In the genomic region with DNA sequence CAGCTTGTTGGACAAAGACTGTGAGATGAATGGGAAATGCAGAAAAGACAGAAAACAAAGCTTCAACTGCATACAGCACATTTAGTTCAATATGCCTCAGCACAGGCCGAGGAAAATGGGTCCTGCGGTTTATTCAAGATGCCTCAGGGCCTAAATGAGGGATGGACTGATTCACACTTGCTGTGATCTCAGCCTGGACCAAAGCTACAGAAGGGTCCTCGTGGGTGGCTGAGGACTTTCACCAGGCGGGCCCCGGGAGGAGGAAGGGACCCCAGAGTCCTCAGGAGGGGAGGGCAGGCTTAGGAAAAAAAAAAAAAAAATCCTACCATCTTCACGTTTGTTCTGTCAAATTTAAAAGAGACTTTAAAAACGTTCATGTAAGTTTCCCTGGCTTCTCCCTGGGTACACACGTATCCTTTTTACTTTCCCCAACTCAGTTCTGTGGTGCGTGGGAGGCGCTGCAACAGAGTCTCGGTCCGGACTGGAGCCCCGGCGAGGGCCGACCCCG, we compare ENCODE assay signal across 7 cellular contexts. TPM values are rescaled to one million over a fixed set of nuclear protein-coding genes. Genes with fewer than 3 reads are reported as not detected.
DNase-seq lines count a peak whose midpoint lies in the region; ATAC-seq and TF ChIP-seq lines count a peak whose summit lies in the region.

No MANE protein-coding gene starts in this region.

- no peak for TF ChIP-seq CTCF in GM06990 (IDR thresholded peaks at IDR 0.05; ENCODE audit: insufficient read depth, low read length, poor library complexity, severe bottlenecking)
- TF ChIP-seq CTCF in HFFc6 (IDR thresholded peaks at IDR 0.05) = no peak
- no peak for TF ChIP-seq CTCF in nephron progenitor cell (IDR thresholded peaks at IDR 0.05)

- no peak for TF ChIP-seq POLR2A in erythroblast (IDR thresholded peaks at IDR 0.05; ENCODE audit: low read length)

- H3K27me3 Mint-ChIP-seq in HFFc6 (ENCODE audit: insufficient read depth) (no peaks in the 10 kb centered on the region), T-cell (no peaks in the 10 kb centered on the region), nephron progenitor cell (ENCODE audit: low read depth, poor library complexity) (peaks cover 3% of the 10 kb centered on the region)

- DNase-seq in GM06990 (ENCODE audit: extremely low read depth, insufficient read length) (no peak), HFFc6 (peak; percentile 73), T-cell (no peak), erythroblast (lab: John Stamatoyannopoulos, UW) (peak; percentile 26 to 38), nephron progenitor cell (no peak), NCI-H2196 (lab: John Stamatoyannopoulos, UW; ENCODE audit: unreplicated experiment) (no peak)

- H3K27ac Mint-ChIP-seq in HFFc6 = peak overlapping the region; percentile 99
- peak overlapping the region; percentile 93 for H3K27ac Mint-ChIP-seq in T-cell
- H3K27ac Mint-ChIP-seq in nephron progenitor cell = no peak overlapping the region

- peak overlapping the region; percentile 91 for H3K4me3 Mint-ChIP-seq in HFFc6
- H3K4me3 Mint-ChIP-seq in T-cell = peak overlapping the region; percentile 81 to 89 (median 83)
- peak overlapping the region; percentile 80 for H3K4me3 Mint-ChIP-seq in nephron progenitor cell

- CTCF ChIA-PET in T-cell (lab: Charles Lee) = interaction anchor here (0.5 to 5.5 kb wide), 14 partner anchors 18 to 579 kb away, joined by 3 to 65 read pairs (median 6); a partner anchor contains a TSS

- peak overlapping the region; percentile 63 for H3K4me3 ChIP-seq in GM06990 (replicated peaks; ENCODE audit: low read depth, low read length)

- POLR2A ChIA-PET in T-cell (lab: Charles Lee) = interaction anchor here in 1 of 2 donors (0.6 to 1.5 kb wide), 3 partner anchors 21 to 23 kb away, joined by 3 to 18 read pairs (median 3); no protein-coding TSS in a partner anchor

- H3K27me3 ChIP-seq in GM06990 (replicated peaks; ENCODE audit: control insufficient read depth, insufficient read depth, low read length) = no peaks in the 10 kb centered on the region

- peak in 1 of 4 experiments; percentile 1 for ATAC-seq in T-cell (replicated peaks in 1 of 4)
- no peak for ATAC-seq in HG02970 (IDR thresholded peaks at IDR 0.05; ENCODE audit: low FRiP score, unreplicated experiment)

- H3K36me3 Mint-ChIP-seq in HFFc6 (ENCODE audit: low read depth) (peaks cover 30% of the 10 kb centered on the region), T-cell (peaks cover 9% of the 10 kb centered on the region), nephron progenitor cell (ENCODE audit: low read depth) (peaks cover 19% of the 10 kb centered on the region)

- H3K9me3 Mint-ChIP-seq in HFFc6 (no peaks in the 10 kb centered on the region), T-cell (no peaks in the 10 kb centered on the region), nephron progenitor cell (no peaks in the 10 kb centered on the region)

- H3K4me1 Mint-ChIP-seq in HFFc6 (ENCODE audit: low read depth) (peaks cover 45% of the 10 kb centered on the region), T-cell (peaks cover 33 to 40% (median 34%) of the 10 kb centered on the region in 3 donors), nephron progenitor cell (peaks cover 11% of the 10 kb centered on the region)

- H3K36me3 ChIP-seq in GM06990 (ENCODE audit: control insufficient read depth, insufficient read depth, low read length) = peaks cover 2% of the 10 kb centered on the region

RNA-seq across cellular contexts. Expression of a gene that starts 0.6 kb away (rescaled TPM):
- total RNA-seq in HFFc6 (2021; fragmentation: NEBNext Ultra II Directional; extraction: Animal tissue kit (Norgen Biotek cat#: 25700)) = 1 to 10 TPM; 7.8 to 8.9 (median 8.5) TPM
- 10 to 100 TPM; 31.1 to 49.4 (median 46.6) TPM for total RNA-seq in T-cell

RNA-seq across cellular contexts. Expression of a gene that starts 21.9 kb away (rescaled TPM):
- total RNA-seq in HFFc6 (2021; fragmentation: NEBNext Ultra II Directional; extraction: Animal tissue kit (Norgen Biotek cat#: 25700)) = 1 to 10 TPM; 6.2 to 8.2 (median 6.3) TPM
- total RNA-seq in T-cell = 10 to 100 TPM; 14.1 to 21.7 (median 19.6) TPM

Comparison
In these comparisons a context has a peak if more than half of its experiments do, and no peak if none do; other contexts are left out.
1. DNase-seq: peak in HFFc6 (single experiment) and erythroblast (2 of 2); none in GM06990 (single experiment), T-cell (0 of 34), nephron progenitor cell (single experiment) and NCI-H2196 (single experiment).
2. Peak in every context shown above with its lines, with median percentiles within 50 percentile points of each other: H3K4me3 Mint-ChIP-seq.